Comparison of ENCODE assay signal across 10 cellular contexts in the genomic region with DNA sequence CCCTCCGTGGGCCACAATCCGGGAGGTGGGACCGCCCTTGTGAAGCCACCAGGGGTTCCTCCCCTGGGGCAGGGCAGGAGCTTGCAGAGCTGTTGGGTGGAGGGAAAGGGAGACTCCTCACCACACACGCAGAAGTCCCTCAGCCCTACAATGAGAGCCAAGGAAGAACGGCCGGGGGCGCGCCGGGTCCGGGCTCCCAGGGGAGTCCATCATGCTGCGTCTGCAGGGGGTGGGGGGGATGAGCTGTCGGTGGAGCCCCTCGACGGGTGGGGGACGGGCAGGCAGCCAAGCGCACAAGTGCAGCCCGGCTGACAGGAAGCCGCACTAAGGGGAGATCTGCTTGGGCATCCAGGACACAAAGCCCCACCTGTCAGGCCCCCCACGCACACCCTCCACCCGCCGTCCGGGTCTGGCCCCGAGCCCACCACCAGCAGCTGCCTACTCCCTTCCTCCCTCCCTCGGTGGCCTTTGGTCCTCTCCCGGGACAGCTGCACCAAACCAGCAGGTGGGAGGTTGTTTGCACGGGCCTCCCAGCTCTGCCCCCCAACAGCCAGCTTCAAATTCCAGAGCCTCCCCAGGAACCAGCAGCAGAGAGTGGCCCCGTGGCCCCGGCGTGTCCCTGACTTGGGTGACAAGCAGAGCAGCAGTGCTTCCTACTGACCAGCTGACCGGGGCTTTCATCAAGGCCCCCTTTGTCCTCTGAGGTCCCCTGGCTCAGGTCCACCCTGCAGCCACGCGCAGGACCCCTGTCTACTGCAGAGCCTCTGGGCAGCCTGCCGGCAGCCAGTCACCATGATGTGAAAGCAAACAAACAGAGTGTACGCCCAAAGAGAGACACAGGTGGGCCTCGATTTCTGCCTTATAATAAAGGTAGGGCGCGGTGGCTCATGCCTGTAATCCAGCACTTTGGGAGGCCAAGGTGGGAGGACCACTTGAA. TPM values are rescaled to one million over a fixed set of nuclear protein-coding genes. Genes with fewer than 3 reads are reported as not detected.
DNase-seq lines count a peak whose midpoint lies in the region; ATAC-seq and TF ChIP-seq lines count a peak whose summit lies in the region.
"Had no signal": no experiment of that assay in that cellular context is flagged by ENCODE, and none has a peak within 500 bp of the region (broad histone marks: within the 10 kb centered on the region; RNA-seq: fewer than 3 reads in every experiment).

No MANE protein-coding gene starts in this region.

- no peaks in the 10 kb centered on the region for H3K36me3 Mint-ChIP-seq in stimulated activated naive B cell treated with anti-CD40 and anti-IgM and Interleukin-4, amounts not matched to agents 10 μg/mL and 1 μg/mL and 100 μg/mL, for 72 hours

- TF ChIP-seq CTCF in omental fat pad (IDR thresholded peaks at IDR 0.05): no peak

- H3K9me3 Mint-ChIP-seq in stimulated activated naive B cell treated with anti-CD40 and anti-IgM and Interleukin-4, amounts not matched to agents 10 μg/mL and 1 μg/mL and 100 μg/mL, for 72 hours: no peaks in the 10 kb centered on the region

- H3K27me3 Mint-ChIP-seq in stimulated activated naive B cell treated with anti-CD40 and anti-IgM and Interleukin-4, amounts not matched to agents 10 μg/mL and 1 μg/mL and 100 μg/mL, for 72 hours: no peaks in the 10 kb centered on the region

- peak; percentile 68 to 76 for ATAC-seq in stimulated activated naive B cell treated with anti-CD40 and anti-IgM and Interleukin-4, amounts not matched to agents 10 μg/mL and 1 μg/mL and 100 μg/mL, for 72 hours (replicated peaks)
- ATAC-seq in omental fat pad (ENCODE audit: low FRiP score): no peak

- DNase-seq in DMS 273 (lab: John Stamatoyannopoulos, UW; ENCODE audit: unreplicated experiment) (peak; percentile 72), DMS 273 treated with DMSO at 0.1 percent for 48 hours (lab: John Stamatoyannopoulos, UW) (no peak), SHP77 treated with DMSO at 0.1 percent for 48 hours (lab: John Stamatoyannopoulos, UW) (peak; percentile 73), omental fat pad (ENCODE audit: low spot score) (no peak), ecto neural progenitor cell (ENCODE audit: low spot score) (no peak), SIG-M5 (lab: John Stamatoyannopoulos, UW) (no peak)
- DNase-seq in stimulated activated naive B cell treated with anti-CD40 and anti-IgM and Interleukin-4, amounts not matched to agents 10 μg/mL and 1 μg/mL and 100 μg/mL, for 72 hours: peak; percentile 37
- DNase-seq: NCI-H774 had no signal

- H3K27me3 ChIP-seq in layer of hippocampus (ENCODE audit: control insufficient read depth, insufficient read depth, low read length): no peaks in the 10 kb centered on the region

- peak overlapping the region; percentile 57 for H3K27ac Mint-ChIP-seq in stimulated activated naive B cell treated with anti-CD40 and anti-IgM and Interleukin-4, amounts not matched to agents 10 μg/mL and 1 μg/mL and 100 μg/mL, for 72 hours

- H3K4me1 Mint-ChIP-seq in stimulated activated naive B cell treated with anti-CD40 and anti-IgM and Interleukin-4, amounts not matched to agents 10 μg/mL and 1 μg/mL and 100 μg/mL, for 72 hours: peaks cover 29 to 46% of the 10 kb centered on the region in 2 donors

- peak overlapping the region; percentile 59 to 72 for H3K4me3 Mint-ChIP-seq in stimulated activated naive B cell treated with anti-CD40 and anti-IgM and Interleukin-4, amounts not matched to agents 10 μg/mL and 1 μg/mL and 100 μg/mL, for 72 hours

- H3K27ac ChIP-seq in layer of hippocampus (ENCODE audit: low read depth, low read length): peak overlapping the region; percentile 95
- H3K27ac ChIP-seq: VCaP had no signal

RNA-seq across cellular contexts. Expression of a gene that starts 50.3 kb away (rescaled TPM):
- 10 to 100 TPM; 24.9 to 51.2 (median 27.2) TPM for total RNA-seq in omental fat pad

Comparison
In these comparisons a context has a peak if more than half of its experiments do, and no peak if none do; other contexts are left out.
1. DNase-seq: peak in DMS 273 (single experiment), SHP77 treated with DMSO at 0.1 percent for 48 hours (single experiment) and stimulated activated naive B cell treated with anti-CD40 and anti-IgM and Interleukin-4, amounts not matched to agents 10 μg/mL and 1 μg/mL and 100 μg/mL, for 72 hours (single experiment); none in DMS 273 treated with DMSO at 0.1 percent for 48 hours (single experiment), omental fat pad (single experiment), ecto neural progenitor cell (single experiment) and SIG-M5 (single experiment).